ENCODE assay signal across 15 cellular contexts in the genomic region with DNA sequence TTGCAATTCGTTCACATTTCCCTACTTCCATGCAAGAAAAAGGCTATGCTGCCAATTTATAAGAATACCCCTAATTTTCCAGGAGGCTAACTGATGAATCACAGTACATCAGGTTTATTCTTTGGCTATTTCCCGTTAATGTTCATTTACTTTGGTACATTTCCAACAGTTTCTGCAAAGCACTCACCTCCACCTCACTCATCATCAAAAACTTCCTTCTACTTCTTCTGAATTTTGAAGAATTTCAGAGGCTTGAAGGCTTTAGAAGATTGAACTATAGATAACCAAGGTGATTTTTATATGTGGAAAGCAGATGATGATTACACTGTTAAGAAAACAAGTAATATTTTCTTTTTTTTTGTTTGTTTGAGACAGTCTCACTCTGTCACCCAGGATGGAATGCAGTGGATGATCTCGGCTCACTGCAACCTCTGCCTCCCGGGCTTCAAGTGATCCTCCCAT.
DNase-seq lines count a peak whose midpoint lies in the region; ATAC-seq, FAIRE-seq and TF ChIP-seq lines count a peak whose summit lies in the region.
"Had no signal": no experiment of that assay in that cellular context is flagged by ENCODE, and none has a peak within 500 bp of the region (broad histone marks: within the 10 kb centered on the region; RNA-seq: fewer than 3 reads in every experiment).

No MANE protein-coding gene starts in this region.

- H3K4me3 ChIP-seq in ACC112 (ENCODE audit: low read depth, low read length): peak overlapping the region; percentile 43; the same call in 1 of the 2 replicates
- no peak overlapping the region for H3K4me3 ChIP-seq in mammary epithelial cell (replicated peaks in 1 of 3; ENCODE audit: insufficient read depth in 1 of 3, low read depth in 2 of 3, low read length in 3 of 3)
- H3K4me3 ChIP-seq in vagina: no peak overlapping the region

- CTCF ChIA-PET in mammary epithelial cell (lab: Charles Lee; ENCODE audit: low non-redundant PET): interaction anchor here (0.7 kb wide), 1 partner anchor 811 kb away, joined by 7 read pairs; no protein-coding TSS in a partner anchor

- H3K36me3 ChIP-seq in ACC112 (ENCODE audit: insufficient read depth, low read length) (peaks cover 15% of the 10 kb centered on the region), mammary epithelial cell (ENCODE audit: insufficient read depth, low read length) (peaks cover 27% of the 10 kb centered on the region), vagina (peaks cover 0 to 33% of the 10 kb centered on the region in 2 donors)

- intact Hi-C loops in mammary epithelial cell (cut with micrococcal nuclease) (no loop called here), vagina (cut with DNase I) (no loop called here)

- H3K27me3 ChIP-seq in ACC112 (ENCODE audit: insufficient read depth, low read length) (no peaks in the 10 kb centered on the region), mammary epithelial cell (ENCODE audit: insufficient read depth, low read length) (no peaks in the 10 kb centered on the region), vagina (no peaks in the 10 kb centered on the region)

- peaks cover 26% of the 10 kb centered on the region for H3K4me1 ChIP-seq in ACC112 (ENCODE audit: control insufficient read depth, insufficient read depth, low read length, unreplicated experiment)
- no peaks in the 10 kb centered on the region for H3K4me1 ChIP-seq in mammary epithelial cell (ENCODE audit: insufficient read depth, low read length)
- no peaks in the 10 kb centered on the region for H3K4me1 ChIP-seq in vagina

- BruUV-seq in mammary epithelial cell (replicated peaks; lab: Mats Ljungman, UMichigan): no TSS peak

- H3K4me2 ChIP-seq in mammary epithelial cell (ENCODE audit: insufficient read depth, low read depth, low read length): no peak overlapping the region

- no peak for TF ChIP-seq POLR2A in vagina (IDR thresholded peaks at IDR 0.05)

- WGBS in mammary epithelial cell (ENCODE audit: low coverage, missing lambda C conversion rate): 81% methylated on average over 4 of the region's 4 CpGs

- no peak for TF ChIP-seq CTCF in mammary epithelial cell (conservative IDR thresholded peaks at IDR 0.05 in 1 of 2, IDR thresholded peaks at IDR 0.05 in 1 of 2; ENCODE audit: extremely low read depth in 1 of 2, insufficient read depth in 1 of 2, low read depth in 1 of 2, low read length in 2 of 2)
- TF ChIP-seq CTCF in vagina (IDR thresholded peaks at IDR 0.05): no peak

- H3K9me3 ChIP-seq in mammary epithelial cell (replicated peaks; ENCODE audit: insufficient read depth, low read length) (no peaks in the 10 kb centered on the region), vagina (no peaks in the 10 kb centered on the region)
- H3K9me3 ChIP-seq: Caco-2 had no signal

- dilution Hi-C loops in mammary epithelial cell (cut with HindIII; ENCODE audit: low sequenced_read_pairs): no loop called here

- peak; percentile 28 for DNase-seq in HT1080 (ENCODE audit: low read depth)
- DNase-seq in mammary epithelial cell: peak; percentile 5
- no peak for DNase-seq in vagina (ENCODE audit: extremely low spot score in 2 of 2)
- DNase-seq in D341Med (ENCODE audit: low spot score): no peak
- DNase-seq in SHP77 (lab: John Stamatoyannopoulos, UW): no peak
- DNase-seq: activated CD4-positive, CD25-positive, alpha-beta regulatory T cell treated with anti-CD3 and anti-CD28 coated beads, Interleukin-2, amount 50 U/mL, for 72 hours; H7; NCI-H146; NCI-H446 treated with DMSO at 0.1 percent for 48 hours; retina; SIG-M5 had no signal

- in situ Hi-C loops in mammary epithelial cell (cut with MboI; ENCODE audit: low sequenced_read_pairs in 2 of 2): no loop called here

- no peaks in the 10 kb centered on the region for H3K79me2 ChIP-seq in ACC112 (ENCODE audit: control insufficient read depth, insufficient read depth, low read length, unreplicated experiment)
- no peaks in the 10 kb centered on the region for H3K79me2 ChIP-seq in mammary epithelial cell (ENCODE audit: insufficient read depth, low read length)

- H2AFZ ChIP-seq in ACC112 (ENCODE audit: low read length, unreplicated experiment) (no peak overlapping the region), mammary epithelial cell (ENCODE audit: low read depth, low read length) (no peak overlapping the region)

- no peak for ATAC-seq in HG02884 (IDR thresholded peaks at IDR 0.05; ENCODE audit: unreplicated experiment)

- peak; percentile 89 for FAIRE-seq in islet of Langerhans (lab: Jason Lieb, UNC)

- H4K20me1 ChIP-seq in mammary epithelial cell (ENCODE audit: insufficient read depth, low read length): no peaks in the 10 kb centered on the region

- H3K27ac ChIP-seq in ACC112 (ENCODE audit: low read depth, low read length): peak overlapping the region; percentile 63
- no peak overlapping the region for H3K27ac ChIP-seq in mammary epithelial cell (ENCODE audit: insufficient read depth, low read depth, low read length)
- H3K27ac ChIP-seq in vagina: no peak overlapping the region

- H3K9ac ChIP-seq in mammary epithelial cell (ENCODE audit: insufficient read depth, low read length): no peak overlapping the region

Comparison
In these comparisons a context has a peak if more than half of its experiments do, and no peak if none do; other contexts are left out.
1. DNase-seq: peak in HT1080 (single experiment) and mammary epithelial cell (single experiment); none in vagina (0 of 2), D341Med (single experiment) and SHP77 (0 of 2).